Comparison of ENCODE assay signal across 19 cellular contexts in genomic region chr6:227812-228338, GRCh38.
A peak's percentile ranks its signal among the peaks of the same experiment; 100 is the strongest.
DNase-seq lines count a peak whose midpoint lies in the region; ATAC-seq, FAIRE-seq and TF ChIP-seq lines count a peak whose summit lies in the region.
"Had no signal": no experiment of that assay in that cellular context is flagged by ENCODE, and none has a peak within 500 bp of the region (broad histone marks: within the 10 kb centered on the region; RNA-seq: fewer than 3 reads in every experiment).

No MANE protein-coding gene starts in this region.

- no peak overlapping the region for H3K27ac ChIP-seq in H1 (ENCODE audit: low read depth, low read length)
- H3K27ac ChIP-seq: prostate gland, tibial nerve, VCaP had no signal

- peaks cover 0 to 5% (median 3%) of the 10 kb centered on the region in 4 experiments; a peak in 5 of 7 replicates for H3K4me1 ChIP-seq in H1 (replicated peaks in 1 of 4; ENCODE audit: control insufficient read depth in 3 of 4, insufficient read depth in 4 of 4, low read length in 3 of 4)
- no peaks in the 10 kb centered on the region for H3K4me1 ChIP-seq in BE2C
- H3K4me1 ChIP-seq: HAP-1, prostate gland, tibial nerve had no signal

- H4K5ac ChIP-seq in H1 (ENCODE audit: insufficient read length, low read depth, low read length), result no peak overlapping the region

- TF ChIP-seq POLR2A in GM12892 (IDR thresholded peaks at IDR 0.05; ENCODE audit: low read depth, low read length), result peak; percentile 45; the same call in 1 of the 2 replicates
- TF ChIP-seq POLR2A in GM19099 (IDR thresholded peaks at IDR 0.05; ENCODE audit: extremely low read depth, insufficient read length, low read depth), result peak; percentile 36
- no peak for TF ChIP-seq POLR2A in H1 (IDR thresholded peaks at IDR 0.05; ENCODE audit: control extremely low read depth in 1 of 2, low read depth in 2 of 2, low read length in 2 of 2)

- no peak overlapping the region for H4K91ac ChIP-seq in H1 (replicated peaks; ENCODE audit: insufficient read length, low read length)

- DNase-seq in GM12892 (ENCODE audit: insufficient read length) (no peak), H1 (ENCODE audit: low read depth in 1 of 2, low spot score in 2 of 2) (no peak), BE2C (no peak), dermis blood vessel endothelial cell (no peak)
- DNase-seq in stimulated activated CD4-positive, alpha-beta T cell treated with anti-CD3 and anti-CD28 coated beads, Interleukin-2, amount 100 ng/mL, for 24 hours, result no peak
- DNase-seq: activated CD8-positive, alpha-beta T cell treated with anti-CD3 and anti-CD28 coated beads, Interleukin-2, amount 10 ng/mL, durations not matched to agents 7 days and 5 days; naive thymus-derived CD8-positive, alpha-beta T cell; NCI-H2029; NCI-H524; SHP77 had no signal

- no peak overlapping the region for H3K18ac ChIP-seq in H1 (ENCODE audit: extremely low read depth, low read length)

- H2BK120ac ChIP-seq in H1 (replicated peaks; ENCODE audit: low read depth, low read length), result no peak overlapping the region

- H3K9ac ChIP-seq in H1 (replicated peaks in 1 of 4; ENCODE audit: extremely low read depth in 1 of 4, low read depth in 3 of 4, low read length in 3 of 4), result no peak overlapping the region

- no peak overlapping the region for H3K4me2 ChIP-seq in H1 (ENCODE audit: insufficient read depth in 1 of 2, low read depth in 2 of 2, low read length in 2 of 2)

- no peak overlapping the region for H2BK20ac ChIP-seq in H1 (ENCODE audit: low read length)

- no peak overlapping the region for H3K14ac ChIP-seq in H1 (ENCODE audit: insufficient read length)

- no peak overlapping the region for H2AK5ac ChIP-seq in H1 (ENCODE audit: low read depth, low read length)

- CTCF ChIA-PET in H1 (lab: Charles Lee; ENCODE audit: partially characterized antibody), result interaction anchor here (1.1 to 3.4 kb wide), 4 partner anchors 12 to 181 kb away, joined by 3 to 29 read pairs (median 8); no protein-coding TSS in a partner anchor

- H3K23ac ChIP-seq in H1 (ENCODE audit: insufficient read length), result no peak overlapping the region

- TF ChIP-seq CTCF in H1 (IDR thresholded peaks at IDR 0.05; ENCODE audit: control extremely low read depth in 1 of 3, insufficient read depth in 1 of 3, low read depth in 1 of 3, low read length in 3 of 3) (no peak), BE2C (IDR thresholded peaks at IDR 0.05; ENCODE audit: low read depth, low read length) (no peak)

- no peaks in the 10 kb centered on the region for H3K79me1 ChIP-seq in H1 (ENCODE audit: low read depth, low read length)

- WGBS in H1 (ENCODE audit: extremely low coverage in 1 of 2, insufficient coverage in 1 of 2, insufficient read length in 1 of 2, insufficient replicate concordance in 2 of 2, low coverage in 1 of 2, low lambda C conversion rate in 2 of 2, missing lambda C conversion rate in 1 of 2), 2 experiments, result 89% methylated on average over 9 of the region's 9 CpGs; no CpG with 5 or more reads in 1 of the 2 experiments

- H2BK5ac ChIP-seq in H1 (ENCODE audit: low read depth, low read length), result no peak overlapping the region

- H3K23me2 ChIP-seq in H1 (ENCODE audit: low read depth, low read length), result no peaks in the 10 kb centered on the region

- no peak for TF ChIP-seq EP300 in H1 (IDR thresholded peaks at IDR 0.05; ENCODE audit: borderline replicate concordance in 1 of 2, low read depth in 2 of 2, low read length in 2 of 2)

- no peak overlapping the region for H3K56ac ChIP-seq in H1 (replicated peaks; ENCODE audit: insufficient read length, low read depth, low read length)

- ATAC-seq in HG02981 (IDR thresholded peaks at IDR 0.05; ENCODE audit: unreplicated experiment), result peak; percentile 24
- ATAC-seq in GM19397 (IDR thresholded peaks at IDR 0.05; ENCODE audit: unreplicated experiment), result no peak
- ATAC-seq: activated CD8-positive, alpha-beta T cell treated with anti-CD3 and anti-CD28 coated beads, Interleukin-2, amount 10 ng/mL, durations not matched to agents 7 days and 5 days; naive thymus-derived CD8-positive, alpha-beta T cell had no signal

- no peak for TF ChIP-seq RAD21 in H1 (IDR thresholded peaks at IDR 0.05 in 1 of 2, conservative IDR thresholded peaks at IDR 0.05 in 1 of 2; ENCODE audit: low read depth in 2 of 2, low read length in 2 of 2)

- POLR2A ChIA-PET in H1 (lab: Charles Lee; ENCODE audit: partially characterized antibody), result no interaction called here

- H4K8ac ChIP-seq in H1 (ENCODE audit: extremely low read depth, insufficient read depth, low read length), result no peak overlapping the region

- H3K4me3 ChIP-seq in H1 (ENCODE audit: extremely low read depth in 1 of 4, insufficient read depth in 2 of 4, low read depth in 3 of 4, low read length in 4 of 4) (no peak overlapping the region), BE2C (ENCODE audit: low read depth, low read length) (no peak overlapping the region)
- H3K4me3 ChIP-seq: HAP-1, K562, prostate gland, tibial nerve had no signal

- H4K20me1 ChIP-seq in H1 (replicated peaks in 1 of 2; ENCODE audit: control insufficient read depth in 1 of 2, insufficient read depth in 2 of 2, low read length in 2 of 2), result no peaks in the 10 kb centered on the region

- no peaks in the 10 kb centered on the region for H3K36me3 ChIP-seq in H1 (ENCODE audit: control insufficient read depth in 2 of 4, insufficient read depth in 4 of 4, low read length in 3 of 4)
- no peaks in the 10 kb centered on the region for H3K36me3 ChIP-seq in BE2C
- H3K36me3 ChIP-seq: HAP-1, prostate gland, tibial nerve had no signal

- peak; percentile 61 for FAIRE-seq in GM12892 (lab: Jason Lieb, UNC)
- no peak for FAIRE-seq in H1 (lab: Jason Lieb, UNC)
- FAIRE-seq: islet of Langerhans, K562 had no signal

- H2AFZ ChIP-seq in H1 (ENCODE audit: low read length), result 0 out of 2 replicates have a peak overlapping the region, but pooled peaks have one; percentile 19

- H3K27me3 ChIP-seq in H1 (replicated peaks in 1 of 4; ENCODE audit: control insufficient read depth in 3 of 4, extremely low read depth in 1 of 4, insufficient read depth in 3 of 4, low read length in 3 of 4), result no peaks in the 10 kb centered on the region
- peaks cover 18% of the 10 kb centered on the region for H3K27me3 ChIP-seq in BE2C
- H3K27me3 ChIP-seq: tibial nerve had no signal

- H2BK15ac ChIP-seq in H1 (ENCODE audit: low read length), result no peak overlapping the region

- H3K79me2 ChIP-seq in H1 (ENCODE audit: control insufficient read depth in 1 of 2, insufficient read depth in 2 of 2, low read length in 2 of 2), result no peaks in the 10 kb centered on the region

- H3K9me3 ChIP-seq in H1 (ENCODE audit: insufficient read depth in 2 of 2, low read depth in 1 of 2, low read length in 1 of 2) (peaks cover 4 to 5% of the 10 kb centered on the region in 2 experiments; a peak in 2 of 4 replicates), BE2C (no peaks in the 10 kb centered on the region)
- H3K9me3 ChIP-seq: HAP-1, prostate gland, tibial nerve had no signal

- no peak overlapping the region for H2BK12ac ChIP-seq in H1 (ENCODE audit: low read depth, low read length)

- no peak overlapping the region for H3K4ac ChIP-seq in H1 (replicated peaks; ENCODE audit: insufficient read length, low read depth, low read length)

TF ChIP-seq in H1, 55 proteins besides CTCF, POLR2A, EP300 and RAD21 (continues in another document):
- no peak for TF ChIP-seq POU5F1 (IDR thresholded peaks at IDR 0.05; ENCODE audit: low read depth, low read length)

Comparison
In these comparisons a context has a peak if more than half of its experiments do, and no peak if none do; other contexts are left out.
1. POLR2A ChIP-seq: peak in GM12892 (single experiment) and GM19099 (single experiment); none in H1 (0 of 2).